Comparison of ENCODE assay signal across 8 cellular contexts in genomic region chr1:186828612-186829542, GRCh38. TPM values are rescaled to one million over a fixed set of nuclear protein-coding genes. Genes with fewer than 3 reads are reported as not detected.
DNase-seq lines count a peak whose midpoint lies in the region; ATAC-seq and TF ChIP-seq lines count a peak whose summit lies in the region.

PLA2G4A (plus strand) TSS chr1:186828949; CDS start chr1:186854355, 25,406 bp downstream.

- intact Hi-C loops in heart left ventricle (cut with DNase I), result no loop called here

- H3K27me3 Mint-ChIP-seq in activated naive CD8-positive, alpha-beta T cell treated with anti-CD3 and anti-CD28 coated beads for 36 hours, result peaks cover 37% of the 10 kb centered on the region

- H3K9me3 ChIP-seq in heart left ventricle, result no peaks in the 10 kb centered on the region

- H3K27me3 ChIP-seq in heart left ventricle, result no peaks in the 10 kb centered on the region

- peaks cover 0 to 3% (median 0%) of the 10 kb centered on the region in 12 donors for H3K4me1 ChIP-seq in heart left ventricle

- 10 to 12% (median 11%) methylated on average over 18 of the region's 18 CpGs for WGBS in heart left ventricle, 4 donors

- H3K27ac Mint-ChIP-seq in activated naive CD8-positive, alpha-beta T cell treated with anti-CD3 and anti-CD28 coated beads for 36 hours, result no peak within 1 kb of the TSS

- no peak for TF ChIP-seq POLR2A in heart left ventricle (IDR thresholded peaks at IDR 0.05)

- no peaks in the 10 kb centered on the region for H3K36me3 Mint-ChIP-seq in activated naive CD8-positive, alpha-beta T cell treated with anti-CD3 and anti-CD28 coated beads for 36 hours

- peak within 1 kb of the TSS in 10 of 12 donors; percentile 15 to 85 (median 60) for H3K27ac ChIP-seq in heart left ventricle

- no peaks in the 10 kb centered on the region for H3K36me3 ChIP-seq in heart left ventricle

- TF ChIP-seq CTCF in heart left ventricle (IDR thresholded peaks at IDR 0.05), result no peak

- peaks cover 9% of the 10 kb centered on the region for H3K4me1 Mint-ChIP-seq in activated naive CD8-positive, alpha-beta T cell treated with anti-CD3 and anti-CD28 coated beads for 36 hours

- peak; percentile 86 for ATAC-seq in HG02588 (IDR thresholded peaks at IDR 0.05; ENCODE audit: unreplicated experiment)
- peak; percentile 64 to 94 (median 88) for ATAC-seq in heart left ventricle

- H3K4me3 Mint-ChIP-seq in activated naive CD8-positive, alpha-beta T cell treated with anti-CD3 and anti-CD28 coated beads for 36 hours, result peak within 1 kb of the TSS; percentile 76

- no peaks in the 10 kb centered on the region for H3K9me3 Mint-ChIP-seq in activated naive CD8-positive, alpha-beta T cell treated with anti-CD3 and anti-CD28 coated beads for 36 hours

- H3K4me3 ChIP-seq in heart left ventricle, result peak within 1 kb of the TSS; percentile 1 to 71 (median 56)

- peak; percentile 1 for DNase-seq in activated T-cell treated with anti-CD3 and anti-CD28 coated beads for 4 hours
- DNase-seq in activated T-cell treated with anti-CD3 and anti-CD28 coated beads, Interleukin-2, amount 50 U/mL, for 1 hour, result no peak
- DNase-seq in MV-4-11 (lab: John Stamatoyannopoulos, UW), result peak; percentile 91
- DNase-seq in activated naive CD8-positive, alpha-beta T cell treated with anti-CD3 and anti-CD28 coated beads for 36 hours, result peak; percentile 3
- peak in 4 of 5 donors; percentile 26 to 43 (median 30) for DNase-seq in heart left ventricle
- peak; percentile 84 for DNase-seq in pons (ENCODE audit: low spot score)
- DNase-seq in islet precursor cell, result no peak

RNA-seq across cellular contexts. Expression of gene PLA2G4A, which starts in this region (rescaled TPM):
- under 1 TPM; 0.37 to 0.48 TPM for total RNA-seq in activated naive CD8-positive, alpha-beta T cell treated with anti-CD3 and anti-CD28 coated beads for 36 hours
- 1 to 10 TPM in 8 of 9 donors, under 1 TPM in 1; 1.00 to 5.8 (median 1.9) TPM for total RNA-seq in heart left ventricle
- polyA plus RNA-seq in heart left ventricle, result 1 to 10 TPM in 1 of 2 donors, under 1 TPM in 1; 0.91 to 1.6 TPM

Comparison
In these comparisons a context has a peak if more than half of its experiments do, and no peak if none do; other contexts are left out.
1. DNase-seq: peak in activated T-cell treated with anti-CD3 and anti-CD28 coated beads for 4 hours (single experiment), MV-4-11 (single experiment), heart left ventricle (4 of 5) and pons (single experiment); none in activated T-cell treated with anti-CD3 and anti-CD28 coated beads, Interleukin-2, amount 50 U/mL, for 1 hour (single experiment) and islet precursor cell (single experiment).
2. Peak in DNase-seq in activated naive CD8-positive, alpha-beta T cell treated with anti-CD3 and anti-CD28 coated beads for 36 hours; RNA of the gene not detected or under 1 TPM.